1 cellular context compared by ENCODE assay signal in genomic region chr6:130995783-130996447, GRCh38.
TF ChIP-seq lines count a peak whose summit lies in the region.

No MANE protein-coding gene starts in this region.

TF ChIP-seq in endothelial cell of umbilical vein, 7 proteins besides CTCF, POLR2A, EP300 and RAD21:
- peak; percentile 22 for TF ChIP-seq GATA2 (IDR thresholded peaks at IDR 0.05; ENCODE audit: insufficient read depth, insufficient read length, low read depth, low read length)
- no peak for TF ChIP-seq EZH2 (IDR thresholded peaks at IDR 0.05; ENCODE audit: borderline replicate concordance, low read depth, low read length, severe bottlenecking)
